8 cellular contexts compared by ENCODE assay signal in genomic region chr15:29422606-29423005, GRCh38.
"Had no signal": no experiment of that assay in that cellular context is flagged by ENCODE, and none has a peak within 500 bp of the region (broad histone marks: within the 10 kb centered on the region; RNA-seq: fewer than 3 reads in every experiment).

No MANE protein-coding gene starts in this region.

- H3K4me3 ChIP-seq: K562 had no signal

- DNase-seq: IMR-90, KBM-7, KG1 had no signal

- ATAC-seq: HepG2, K562 had no signal

- H3K4me1 Mint-ChIP-seq: IgD-negative memory B cell had no signal

- H3K27me3 Mint-ChIP-seq: IgD-negative memory B cell had no signal

- H3K27ac Mint-ChIP-seq: IgD-negative memory B cell had no signal

- H3K4me3 Mint-ChIP-seq: IgD-negative memory B cell had no signal

- H3K27ac ChIP-seq: HL-60, KMS-11 had no signal
